In the genomic region with DNA sequence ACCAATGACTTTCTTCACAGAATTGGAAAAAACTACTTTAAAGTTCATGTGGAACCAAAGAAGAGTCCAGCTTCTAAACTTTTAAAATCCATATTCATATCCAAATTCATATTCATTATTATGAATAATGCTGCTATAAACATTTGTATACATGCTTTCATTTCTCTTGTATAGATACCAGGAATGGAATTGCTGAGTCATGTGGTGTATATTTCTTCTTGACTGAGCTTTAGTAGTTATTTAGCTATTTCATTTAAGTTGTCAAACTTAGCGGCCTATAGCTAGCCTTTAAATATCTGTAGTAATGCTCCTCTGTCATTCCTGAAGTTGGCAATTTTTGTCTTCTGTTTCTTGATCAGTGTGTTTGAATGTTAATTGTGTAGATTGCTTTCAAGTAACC, we compare ENCODE assay signal across 1 cellular context.
TF ChIP-seq lines count a peak whose summit lies in the region.

No MANE protein-coding gene starts in this region.

TF ChIP-seq in K562, 482 proteins besides CTCF, POLR2A, EP300 and RAD21 (continued from another document):
- TF ChIP-seq, protein P1, sequence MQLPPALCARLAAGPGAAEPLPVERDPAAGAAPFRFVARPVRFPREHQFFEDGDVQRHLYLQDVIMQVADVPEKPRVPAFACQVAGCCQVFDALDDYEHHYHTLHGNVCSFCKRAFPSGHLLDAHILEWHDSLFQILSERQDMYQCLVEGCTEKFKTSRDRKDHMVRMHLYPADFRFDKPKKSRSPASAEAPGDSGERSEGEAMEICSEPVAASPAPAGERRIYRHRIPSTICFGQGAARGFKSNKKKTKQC (CRISPR knock-in tag; IDR thresholded peaks at IDR 0.05): no peak
- TF ChIP-seq KHSRP (IDR thresholded peaks at IDR 0.05): no peak
- no peak for TF ChIP-seq HMG20A (CRISPR knock-in tag; conservative IDR thresholded peaks at IDR 0.05)
- TF ChIP-seq MAFF (IDR thresholded peaks at IDR 0.05; ENCODE audit: low read length): peak; percentile 77; the same call in 1 of the 2 replicates
- no peak for TF ChIP-seq NR3C1 (CRISPR knock-in tag; IDR thresholded peaks at IDR 0.05)
- no peak for TF ChIP-seq SMARCC2 (IDR thresholded peaks at IDR 0.05; ENCODE audit: low read depth)
- no peak for TF ChIP-seq GTF3C2 (IDR thresholded peaks at IDR 0.05; ENCODE audit: borderline replicate concordance, extremely low read depth, insufficient read length)
- TF ChIP-seq UBTF (IDR thresholded peaks at IDR 0.05; ENCODE audit: borderline replicate concordance in 1 of 2, low read depth in 2 of 2, low read length in 2 of 2): no peak
- TF ChIP-seq SREBF2 (CRISPR knock-in tag; IDR thresholded peaks at IDR 0.05): no peak
- TF ChIP-seq CBFB (CRISPR knock-in tag; IDR thresholded peaks at IDR 0.05): no peak
- no peak for TF ChIP-seq ZNF764 (CRISPR knock-in tag; IDR thresholded peaks at IDR 0.05; ENCODE audit: low read depth)
- TF ChIP-seq CEBPB (tag; IDR thresholded peaks at IDR 0.05): no peak
- peak; percentile 84 for TF ChIP-seq C11orf30 (IDR thresholded peaks at IDR 0.05; ENCODE audit: low read depth)
- TF ChIP-seq ATF7 (IDR thresholded peaks at IDR 0.05): no peak
- peak; percentile 92 for TF ChIP-seq MAFG (tag; conservative IDR thresholded peaks at IDR 0.05)
- no peak for TF ChIP-seq CCNT2 (IDR thresholded peaks at IDR 0.05; ENCODE audit: borderline replicate concordance, extremely low read depth, insufficient read length, low read depth, low read length)
- TF ChIP-seq JUN (IDR thresholded peaks at IDR 0.05; ENCODE audit: borderline replicate concordance, low read depth, low read length): no peak
- no peak for TF ChIP-seq JUN (CRISPR knock-in tag; IDR thresholded peaks at IDR 0.05; ENCODE audit: borderline replicate concordance)
- TF ChIP-seq BMI1 (IDR thresholded peaks at IDR 0.05; ENCODE audit: low read length): no peak
- TF ChIP-seq GTF2E2 (tag; IDR thresholded peaks at IDR 0.05): no peak
- no peak for TF ChIP-seq ZNF445 (CRISPR knock-in tag; IDR thresholded peaks at IDR 0.05; ENCODE audit: low read depth)
- TF ChIP-seq ZNF316 (IDR thresholded peaks at IDR 0.05): peak; percentile 90
- peak; percentile 80 for TF ChIP-seq MAFK (IDR thresholded peaks at IDR 0.05; ENCODE audit: low read length)
- TF ChIP-seq NFE2L1 (tag; IDR thresholded peaks at IDR 0.05; ENCODE audit: borderline replicate concordance, low read depth): peak; percentile 80
- TF ChIP-seq CXXC5 (CRISPR knock-in tag; IDR thresholded peaks at IDR 0.05): no peak
- peak; percentile 87 for TF ChIP-seq NFE2 (IDR thresholded peaks at IDR 0.05; ENCODE audit: low read depth)
